ENCODE assay signal across 39 cellular contexts in the genomic region with DNA sequence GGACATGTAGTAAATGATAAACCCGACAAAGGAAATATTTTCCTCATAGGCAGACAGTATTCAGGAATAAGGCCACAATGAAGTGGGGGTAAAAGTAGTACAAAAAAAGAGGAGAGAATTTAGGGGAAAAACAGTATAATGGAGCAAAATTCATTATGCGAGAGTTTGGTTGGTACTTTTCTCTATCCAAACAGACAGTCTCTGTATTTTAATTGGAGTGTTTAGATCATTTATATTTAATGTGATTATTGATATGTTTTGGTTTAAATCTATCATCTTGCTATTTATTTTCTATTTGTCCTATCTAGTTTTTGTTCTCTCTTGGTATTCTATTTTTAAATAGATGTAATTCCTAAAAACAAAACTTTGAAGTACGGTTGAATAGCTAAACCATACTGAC.
"Had no signal": no experiment of that assay in that cellular context is flagged by ENCODE, and none has a peak within 500 bp of the region (broad histone marks: within the 10 kb centered on the region; RNA-seq: fewer than 3 reads in every experiment).

No MANE protein-coding gene starts in this region.

- H3K36me3 ChIP-seq: adrenal gland, ascending aorta, brain microvascular endothelial cell, breast epithelium, cardiac muscle cell had no signal

- H3K4me3 Mint-ChIP-seq: activated naive CD4-positive, alpha-beta T cell treated with anti-CD3 and anti-CD28 coated beads for 36 hours; activated naive CD4-positive, alpha-beta T cell treated with anti-CD3 and anti-CD28 coated beads, Interleukin-2, amount 10 ng/mL, durations not matched to agents 7 days and 5 days; activated naive CD4-positive, alpha-beta T cell treated with anti-CD3 and anti-CD28 coated beads, Interleukin-2, amount 50 U/mL, for 24 hours; activated naive CD8-positive, alpha-beta T cell; activated naive CD8-positive, alpha-beta T cell treated with anti-CD3 and anti-CD28 coated beads for 36 hours; activated naive CD8-positive, alpha-beta T cell treated with anti-CD3 and anti-CD28 coated beads, Interleukin-2, amount 10 ng/mL, durations not matched to agents 7 days and 5 days; activated naive CD8-positive, alpha-beta T cell treated with anti-CD3 and anti-CD28 coated beads, Interleukin-2, amount 50 U/mL, for 24 hours; activated T-cell treated with anti-CD3 and anti-CD28 coated beads, Interleukin-2, amount 50 U/mL, for 24 hours; activated T-cell treated with anti-CD3 and anti-CD28 coated beads, Interleukin-2, amount 50 U/mL, for 4 hours; activated T-helper 1 cell treated with anti-CD3 and anti-CD28 coated beads, Interleukin-12 subunit alpha, Interleukin-12 subunit beta, Interleukin-2, Interleukin-4 antibody, amounts not matched to agents 30 ng/mL and 10 ng/mL and 1 ng/mL, durations not matched to agents 14 hours and 24 hours and 36 hours; activated T-helper 17 cell treated with anti-CD3 and anti-CD28 coated beads, Interleukin-2, amount 50 U/mL, for 72 hours; brain; central memory CD8-positive, alpha-beta T cell had no signal

- H3K27me3 ChIP-seq: ascending aorta, body of pancreas, brain microvascular endothelial cell, breast epithelium, cardiac muscle cell had no signal

- H3K9me3 Mint-ChIP-seq: activated naive CD4-positive, alpha-beta T cell treated with anti-CD3 and anti-CD28 coated beads, Interleukin-2, amount 10 ng/mL, durations not matched to agents 7 days and 5 days; activated naive CD4-positive, alpha-beta T cell treated with anti-CD3 and anti-CD28 coated beads, Interleukin-2, amount 50 U/mL, for 24 hours; activated T-helper 1 cell treated with anti-CD3 and anti-CD28 coated beads, Interleukin-12 subunit alpha, Interleukin-12 subunit beta, Interleukin-2, Interleukin-4 antibody, amounts not matched to agents 30 ng/mL and 10 ng/mL and 1 ng/mL, durations not matched to agents 14 hours and 24 hours and 36 hours; activated T-helper 2 cell treated with anti-CD3 and anti-CD28 coated beads, Interferon-gamma antibody, Interleukin-2, Interleukin-4, amounts not matched to agents 10 μg/mL and 5 μg/mL and 100 μg/mL, durations not matched to agents 14 hours and 24 hours and 36 hours; central memory CD8-positive, alpha-beta T cell had no signal

- H3K4me1 Mint-ChIP-seq: activated naive CD4-positive, alpha-beta T cell treated with anti-CD3 and anti-CD28 coated beads, Interleukin-2, amount 10 ng/mL, durations not matched to agents 7 days and 5 days; activated naive CD4-positive, alpha-beta T cell treated with anti-CD3 and anti-CD28 coated beads, Interleukin-2, amount 50 U/mL, for 24 hours; activated naive CD8-positive, alpha-beta T cell treated with anti-CD3 and anti-CD28 coated beads for 36 hours; activated naive CD8-positive, alpha-beta T cell treated with anti-CD3 and anti-CD28 coated beads, Interleukin-2, amount 10 ng/mL, durations not matched to agents 7 days and 5 days; activated naive CD8-positive, alpha-beta T cell treated with anti-CD3 and anti-CD28 coated beads, Interleukin-2, amount 50 U/mL, for 24 hours; activated T-helper 17 cell treated with anti-CD3 and anti-CD28 coated beads, Interleukin-2, amount 50 U/mL, for 72 hours; brain; central memory CD8-positive, alpha-beta T cell had no signal

- DNase-seq: activated effector memory CD4-positive, alpha-beta T cell treated with anti-CD3 and anti-CD28 coated beads, Interleukin-2, amount 50 U/mL, for 16 hours; activated effector memory CD4-positive, alpha-beta T cell treated with Interleukin-2 at 50 U/mL for 16 hours; activated gamma-delta T cell; activated gamma-delta T cell treated with Interleukin-2 at 50 U/mL for 16 hours; activated naive CD4-positive, alpha-beta T cell; activated naive CD4-positive, alpha-beta T cell treated with anti-CD3 and anti-CD28 coated beads for 36 hours; activated naive CD4-positive, alpha-beta T cell treated with anti-CD3 and anti-CD28 coated beads, Interleukin-2, amount 10 ng/mL, durations not matched to agents 7 days and 5 days; activated naive CD4-positive, alpha-beta T cell treated with anti-CD3 and anti-CD28 coated beads, Interleukin-2, amount 50 U/mL, for 16 hours; activated naive CD4-positive, alpha-beta T cell treated with Interleukin-2 at 50 U/mL for 16 hours; activated naive CD8-positive, alpha-beta T cell treated with anti-CD3 and anti-CD28 coated beads for 36 hours; activated naive CD8-positive, alpha-beta T cell treated with anti-CD3 and anti-CD28 coated beads, Interleukin-2, amount 10 ng/mL, durations not matched to agents 7 days and 5 days; activated naive CD8-positive, alpha-beta T cell treated with anti-CD3 and anti-CD28 coated beads, Interleukin-2, amount 50 U/mL, for 24 hours; activated T-cell treated with anti-CD3 and anti-CD28 coated beads, Interleukin-2, amount 50 U/mL, for 1 hour; activated T-cell treated with anti-CD3 and anti-CD28 coated beads, Interleukin-2, amount 50 U/mL, for 24 hours; activated T-cell treated with anti-CD3 and anti-CD28 coated beads, Interleukin-2, amount 50 U/mL, for 4 hours; activated T-cell treated with anti-CD3 and anti-CD28 coated beads, Interleukin-2, amount 50 U/mL, for 48 hours; adrenal gland; amniotic stem cell; amygdala; anterior cingulate cortex; aorta; body of pancreas; brain microvascular endothelial cell; caudate nucleus; central memory CD4-positive, alpha-beta T cell; cerebellar nuclear complex had no signal

- H3K4me1 ChIP-seq: adrenal gland, ascending aorta, body of pancreas, breast epithelium had no signal

- H3K36me3 Mint-ChIP-seq: activated naive CD4-positive, alpha-beta T cell treated with anti-CD3 and anti-CD28 coated beads, Interleukin-2, amount 10 ng/mL, durations not matched to agents 7 days and 5 days; activated naive CD4-positive, alpha-beta T cell treated with anti-CD3 and anti-CD28 coated beads, Interleukin-2, amount 50 U/mL, for 24 hours; activated naive CD4-positive, alpha-beta T cell treated with anti-CD3 and anti-CD28 coated beads, Interleukin-2, amount 50 U/mL, for 72 hours; activated naive CD8-positive, alpha-beta T cell treated with anti-CD3 and anti-CD28 coated beads for 36 hours; activated naive CD8-positive, alpha-beta T cell treated with anti-CD3 and anti-CD28 coated beads, Interleukin-2, amount 10 ng/mL, durations not matched to agents 7 days and 5 days had no signal

- H3K27ac Mint-ChIP-seq: activated naive CD4-positive, alpha-beta T cell treated with anti-CD3 and anti-CD28 coated beads for 36 hours; activated naive CD4-positive, alpha-beta T cell treated with anti-CD3 and anti-CD28 coated beads, Interleukin-2, amount 10 ng/mL, durations not matched to agents 7 days and 5 days; activated naive CD4-positive, alpha-beta T cell treated with anti-CD3 and anti-CD28 coated beads, Interleukin-2, amount 50 U/mL, for 24 hours; activated naive CD4-positive, alpha-beta T cell treated with anti-CD3 and anti-CD28 coated beads, Interleukin-2, amount 50 U/mL, for 72 hours; activated naive CD8-positive, alpha-beta T cell; activated naive CD8-positive, alpha-beta T cell treated with anti-CD3 and anti-CD28 coated beads for 36 hours; activated naive CD8-positive, alpha-beta T cell treated with anti-CD3 and anti-CD28 coated beads, Interleukin-2, amount 10 ng/mL, durations not matched to agents 7 days and 5 days; activated naive CD8-positive, alpha-beta T cell treated with anti-CD3 and anti-CD28 coated beads, Interleukin-2, amount 50 U/mL, for 24 hours; activated T-cell treated with anti-CD3 and anti-CD28 coated beads, Interleukin-2, amount 50 U/mL, for 24 hours; activated T-helper 1 cell treated with anti-CD3 and anti-CD28 coated beads, Interleukin-12 subunit alpha, Interleukin-12 subunit beta, Interleukin-2, Interleukin-4 antibody, amounts not matched to agents 30 ng/mL and 10 ng/mL and 1 ng/mL, durations not matched to agents 14 hours and 24 hours and 36 hours; activated T-helper 17 cell treated with anti-CD3 and anti-CD28 coated beads, Interleukin-2, amount 50 U/mL, for 72 hours; activated T-helper 2 cell treated with anti-CD3 and anti-CD28 coated beads, Interferon-gamma antibody, Interleukin-2, Interleukin-4, amounts not matched to agents 10 μg/mL and 5 μg/mL and 100 μg/mL, durations not matched to agents 14 hours and 24 hours and 36 hours; brain had no signal

- H3K9me3 ChIP-seq: body of pancreas had no signal

- FAIRE-seq: astrocyte, bronchial epithelial cell had no signal

- ATAC-seq: activated naive CD4-positive, alpha-beta T cell treated with anti-CD3 and anti-CD28 coated beads, Interleukin-2, amount 50 U/mL, for 72 hours; activated naive CD8-positive, alpha-beta T cell treated with anti-CD3 and anti-CD28 coated beads, Interleukin-2, amount 50 U/mL, for 24 hours; activated T-cell treated with anti-CD3 and anti-CD28 coated beads, Interleukin-2, amount 50 U/mL, for 4 hours; activated T-helper 17 cell treated with anti-CD3 and anti-CD28 coated beads, Interleukin-2, amount 50 U/mL, for 72 hours; body of pancreas had no signal

- H3K4me3 ChIP-seq: adrenal gland, ascending aorta, body of pancreas, breast epithelium, cardiac muscle cell had no signal

- H3K27ac ChIP-seq: adrenal gland, ascending aorta, body of pancreas, brain microvascular endothelial cell, breast epithelium, cardiac muscle cell had no signal
